8 cellular contexts compared by ENCODE assay signal in the genomic region with DNA sequence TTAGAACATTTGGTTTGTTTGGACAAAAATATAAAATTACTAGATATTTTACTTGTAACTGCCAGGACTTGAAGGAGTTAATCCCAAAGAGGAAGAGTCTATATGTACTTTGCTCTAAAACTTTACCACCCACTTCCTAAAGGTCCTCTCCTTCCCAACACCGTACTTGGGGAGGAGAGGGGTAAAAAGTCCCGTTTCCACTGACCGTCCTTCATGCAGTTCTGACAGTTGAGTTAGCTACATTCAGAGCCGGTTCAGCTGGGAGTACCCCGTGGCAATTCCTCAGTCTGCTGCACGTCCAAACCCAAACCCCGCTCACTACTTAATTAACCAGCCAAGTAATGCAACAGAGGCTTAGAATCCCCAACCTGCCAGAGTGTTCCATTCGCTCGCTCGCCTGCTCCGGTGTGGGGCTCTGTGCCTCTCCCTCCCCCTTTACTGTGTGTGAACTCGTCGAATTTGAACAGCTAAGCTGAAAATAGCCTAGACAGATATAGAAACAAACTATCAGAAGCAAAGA.
A peak's percentile ranks its signal among the peaks of the same experiment; 100 is the strongest.
DNase-seq lines count a peak whose midpoint lies in the region; TF ChIP-seq lines count a peak whose summit lies in the region.

No MANE protein-coding gene starts in this region.

- peaks cover 47% of the 10 kb centered on the region for H3K27me3 Mint-ChIP-seq in neural crest cell (ENCODE audit: low read depth)

- H3K27ac ChIP-seq in urinary bladder (ENCODE audit: low read depth) = peak overlapping the region; percentile 98

- H3K36me3 Mint-ChIP-seq in neural crest cell (ENCODE audit: low read depth) = no peaks in the 10 kb centered on the region

- no peaks in the 10 kb centered on the region for H3K9me3 ChIP-seq in Loucy (ENCODE audit: insufficient read depth, low read depth, low read length)

- peaks cover 81% of the 10 kb centered on the region for H3K4me1 ChIP-seq in Loucy (ENCODE audit: insufficient read depth, low read length, poor library complexity, severe bottlenecking)
- no peaks in the 10 kb centered on the region for H3K4me1 ChIP-seq in urinary bladder (ENCODE audit: insufficient read depth)

- H3K79me2 ChIP-seq in Loucy (ENCODE audit: insufficient read depth, low read length) = peaks cover 78% of the 10 kb centered on the region

- H3K36me3 ChIP-seq in Loucy (ENCODE audit: insufficient read depth, low read length) (no peaks in the 10 kb centered on the region), urinary bladder (ENCODE audit: insufficient read depth) (no peaks in the 10 kb centered on the region)

- H3K9ac ChIP-seq in Loucy (ENCODE audit: low read depth, low read length, poor library complexity, severe bottlenecking) = peak overlapping the region; percentile 76

- no peak overlapping the region for H3K4me3 Mint-ChIP-seq in neural crest cell

- no peaks in the 10 kb centered on the region for H3F3A ChIP-seq in Loucy (ENCODE audit: low read depth)

- H3K4me2 ChIP-seq in Loucy (ENCODE audit: low read depth, low read length, poor library complexity, severe bottlenecking) = peak overlapping the region; percentile 95

- no peaks in the 10 kb centered on the region for H3K9me2 ChIP-seq in Loucy (replicated peaks; ENCODE audit: low read depth, low read length)

- DNase-seq in GM10266 (ENCODE audit: extremely low spot score) = peak; percentile 47
- DNase-seq in activated T-cell treated with anti-CD3 and anti-CD28 coated beads for 48 hours (ENCODE audit: low read depth) = peak; percentile 41
- DNase-seq in fibroblast of peridontal ligament (ENCODE audit: extremely low read depth) = peak; percentile 60
- peak; percentile 5 for DNase-seq in neural crest cell (ENCODE audit: low read depth, low spot score)
- no peak for DNase-seq in NCI-H345 (lab: John Stamatoyannopoulos, UW)
- no peak for DNase-seq in amniotic stem cell (lab: John Stamatoyannopoulos, UW)

- H3K4me1 Mint-ChIP-seq in neural crest cell = peaks cover 23% of the 10 kb centered on the region

- no peak overlapping the region for H3K27ac Mint-ChIP-seq in neural crest cell (ENCODE audit: unreplicated experiment)

- no peak for TF ChIP-seq CTCF in GM10266 (IDR thresholded peaks at IDR 0.05; ENCODE audit: control insufficient read depth, insufficient read depth, low read depth, missing control alignments)
- no peak for TF ChIP-seq CTCF in Loucy (conservative IDR thresholded peaks at IDR 0.05; ENCODE audit: low read length)
- no peak for TF ChIP-seq CTCF in neural crest cell (conservative IDR thresholded peaks at IDR 0.05)

- H4K20me1 ChIP-seq in Loucy (ENCODE audit: insufficient read depth, low read length, poor library complexity, severe bottlenecking) = peaks cover 54% of the 10 kb centered on the region

- peak overlapping the region; percentile 75 for H3K4me3 ChIP-seq in Loucy (ENCODE audit: low read length, poor library complexity, severe bottlenecking)
- H3K4me3 ChIP-seq in urinary bladder (ENCODE audit: low read depth, low read length) = peak overlapping the region; percentile 83

- H3K9me3 Mint-ChIP-seq in neural crest cell = no peaks in the 10 kb centered on the region

- H3K27me3 ChIP-seq in Loucy (ENCODE audit: insufficient read depth, low read length, poor library complexity, severe bottlenecking) = no peaks in the 10 kb centered on the region

- 0 out of 2 replicates have a peak overlapping the region, but pooled peaks have one; percentile 24 for H2AFZ ChIP-seq in Loucy (ENCODE audit: low read length)

- 1% methylated on average over 13 of the region's 13 CpGs for WGBS in urinary bladder

Comparison
In these comparisons a context has a peak if more than half of its experiments do, and no peak if none do; other contexts are left out.
1. DNase-seq: peak in GM10266 (single experiment), activated T-cell treated with anti-CD3 and anti-CD28 coated beads for 48 hours (single experiment), fibroblast of peridontal ligament (single experiment) and neural crest cell (single experiment); none in NCI-H345 (single experiment) and amniotic stem cell (single experiment).